15 cellular contexts compared by ENCODE assay signal in genomic region chr2:1887106-1887505, GRCh38.
"Had no signal": no experiment of that assay in that cellular context is flagged by ENCODE, and none has a peak within 500 bp of the region (broad histone marks: within the 10 kb centered on the region; RNA-seq: fewer than 3 reads in every experiment).

No MANE protein-coding gene starts in this region.

- H3K27ac ChIP-seq: VCaP, WERI-Rb-1 had no signal

- DNase-seq: activated B cell treated with CpG ODN at 0.5 μM for 24 hours; activated CD4-positive, alpha-beta T cell treated with anti-CD3 and anti-CD28 coated beads for 1 hour; activated CD4-positive, alpha-beta T cell treated with anti-CD3 and anti-CD28 coated beads, Interleukin-2, amount 50 U/mL, for 4 hours; activated CD4-positive, CD25-positive, alpha-beta regulatory T cell; activated CD4-positive, CD25-positive, alpha-beta regulatory T cell treated with anti-CD3 and anti-CD28 coated beads, Interleukin-2, amount 50 U/mL, for 72 hours; T-helper 17 cell; T1000 had no signal

- ATAC-seq: activated CD4-positive, alpha-beta T cell treated with anti-CD3 and anti-CD28 coated beads for 36 hours; activated CD4-positive, CD25-positive, alpha-beta regulatory T cell treated with anti-CD3 and anti-CD28 coated beads, Interleukin-2, amount 50 U/mL, for 24 hours; activated CD8-positive, alpha-beta memory T cell treated with anti-CD3 and anti-CD28 coated beads, Interleukin-2, amount 10 ng/mL, durations not matched to agents 7 days and 5 days; activated CD8-positive, alpha-beta T cell treated with anti-CD3 and anti-CD28 coated beads for 36 hours; activated CD8-positive, alpha-beta T cell treated with anti-CD3 and anti-CD28 coated beads, Interleukin-2, amount 10 ng/mL, durations not matched to agents 7 days and 5 days; T-cell; T-helper 17 cell had no signal

- H3K36me3 ChIP-seq: WERI-Rb-1 had no signal
